ENCODE assay signal across 18 cellular contexts in the genomic region with DNA sequence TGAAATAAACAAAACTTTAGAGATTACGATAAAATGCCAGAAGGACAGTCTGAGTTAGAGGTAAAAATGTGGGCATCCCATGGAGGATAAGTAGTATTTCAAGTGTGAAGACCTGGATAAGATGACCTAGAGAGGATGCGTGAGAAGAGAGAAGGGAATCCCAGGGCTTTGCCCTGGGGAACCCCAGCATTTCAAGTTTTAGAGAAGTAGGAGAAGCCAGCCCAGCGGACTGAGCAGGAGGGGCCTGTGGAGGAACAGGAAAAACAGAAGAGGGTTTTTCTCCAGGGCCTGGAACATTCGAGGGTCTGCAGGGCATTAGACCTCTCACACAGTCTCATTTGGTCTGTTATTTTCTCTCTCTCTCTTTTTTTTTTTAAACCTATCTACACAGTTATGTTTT.
"Had no signal": no experiment of that assay in that cellular context is flagged by ENCODE, and none has a peak within 500 bp of the region (broad histone marks: within the 10 kb centered on the region; RNA-seq: fewer than 3 reads in every experiment).

No MANE protein-coding gene starts in this region.

- H3K4me1 Mint-ChIP-seq: mesothelial cell of epicardium, nephron had no signal

- H3K27ac ChIP-seq: lower lobe of right lung, tibial nerve had no signal

- H3K9me3 ChIP-seq: lower lobe of right lung, tibial nerve had no signal

- H3K27me3 ChIP-seq: tibial nerve had no signal

- ATAC-seq: activated T-cell treated with anti-CD3 and anti-CD28 coated beads, Interleukin-2, amount 50 U/mL, for 4 hours; lower lobe of right lung; stimulated activated naive CD8-positive, alpha-beta T cell treated with anti-CD3 and anti-CD28 coated beads, Interleukin-15, Interleukin-2, amounts not matched to agents 100 U/mL and 50 U/mL, for 24 hours had no signal

- H3K9me3 Mint-ChIP-seq: activated CD4-positive, alpha-beta T cell treated with anti-CD3 and anti-CD28 coated beads, Interleukin-2, amount 10 ng/mL, durations not matched to agents 24 days and 14 days; activated naive CD4-positive, alpha-beta T cell treated with anti-CD3 and anti-CD28 coated beads, Interleukin-2, amount 50 U/mL, for 24 hours; activated T-cell treated with anti-CD3 and anti-CD28 coated beads, Interleukin-2, amount 50 U/mL, for 4 hours; T-helper 1 cell treated with Interleukin-12 subunit alpha and Interleukin-12 subunit beta and Interleukin-4 antibody, amounts not matched to agents 30 μg/mL and 1 μg/mL, for 36 hours had no signal

- H3K4me3 Mint-ChIP-seq: activated CD4-positive, alpha-beta T cell treated with anti-CD3 and anti-CD28 coated beads, Interleukin-2, amount 10 ng/mL, durations not matched to agents 24 days and 14 days; activated naive CD4-positive, alpha-beta T cell treated with anti-CD3 and anti-CD28 coated beads, Interleukin-2, amount 50 U/mL, for 24 hours; activated T-cell treated with anti-CD3 and anti-CD28 coated beads, Interleukin-2, amount 50 U/mL, for 4 hours; mesothelial cell of epicardium; nephron; T-helper 1 cell treated with Interleukin-12 subunit alpha and Interleukin-12 subunit beta and Interleukin-4 antibody, amounts not matched to agents 30 μg/mL and 1 μg/mL, for 36 hours had no signal

- H3K4me1 ChIP-seq: lower lobe of right lung, tibial nerve had no signal

- H3K27me3 Mint-ChIP-seq: activated CD4-positive, alpha-beta T cell treated with anti-CD3 and anti-CD28 coated beads, Interleukin-2, amount 10 ng/mL, durations not matched to agents 24 days and 14 days; activated naive CD4-positive, alpha-beta T cell treated with anti-CD3 and anti-CD28 coated beads, Interleukin-2, amount 50 U/mL, for 24 hours had no signal

- H3K4me3 ChIP-seq: lower lobe of right lung, tibial nerve had no signal

- H3K27ac Mint-ChIP-seq: activated CD4-positive, alpha-beta T cell treated with anti-CD3 and anti-CD28 coated beads, Interleukin-2, amount 10 ng/mL, durations not matched to agents 24 days and 14 days; activated naive CD4-positive, alpha-beta T cell treated with anti-CD3 and anti-CD28 coated beads, Interleukin-2, amount 50 U/mL, for 24 hours; mesothelial cell of epicardium; nephron; T-helper 1 cell treated with Interleukin-12 subunit alpha and Interleukin-12 subunit beta and Interleukin-4 antibody, amounts not matched to agents 30 μg/mL and 1 μg/mL, for 36 hours had no signal

- H3K36me3 Mint-ChIP-seq: activated naive CD4-positive, alpha-beta T cell treated with anti-CD3 and anti-CD28 coated beads, Interleukin-2, amount 50 U/mL, for 24 hours had no signal

- DNase-seq: activated CD4-positive, alpha-beta T cell treated with anti-CD3 and anti-CD28 coated beads, Interleukin-2, amount 10 ng/mL, durations not matched to agents 24 days and 14 days; activated CD8-positive, alpha-beta memory T cell treated with anti-CD3 and anti-CD28 coated beads, Interleukin-2, amount 50 U/mL, for 4 hours; activated effector memory CD4-positive, alpha-beta T cell treated with Interleukin-2 at 50 U/mL for 16 hours; activated T-cell treated with anti-CD3 and anti-CD28 coated beads, Interleukin-2, amount 50 U/mL, for 4 hours; cerebellar nuclear complex; cortex of kidney; effector CD4-positive, alpha-beta T cell; head of caudate nucleus; lower lobe of right lung; occipital lobe; retina; stimulated activated CD8-positive, alpha-beta memory T cell treated with anti-CD3 and anti-CD28 coated beads, Interleukin-4, amount 100 ng/mL, for 48 hours; stimulated activated naive CD8-positive, alpha-beta T cell treated with anti-CD3 and anti-CD28 coated beads, Interleukin-15, Interleukin-2, amounts not matched to agents 100 U/mL and 50 U/mL, for 24 hours had no signal
